In genomic region chr11:65211293-65212105, GRCh38 we compare ENCODE assay signal across 22 cellular contexts. TPM values are rescaled to one million over a fixed set of nuclear protein-coding genes. Genes with fewer than 3 reads are reported as not detected.
DNase-seq lines count a peak whose midpoint lies in the region; ATAC-seq and TF ChIP-seq lines count a peak whose summit lies in the region.
"Had no signal": no experiment of that assay in that cellular context is flagged by ENCODE, and none has a peak within 500 bp of the region (broad histone marks: within the 10 kb centered on the region; RNA-seq: fewer than 3 reads in every experiment).

No MANE protein-coding gene starts in this region.

- H3K36me3 ChIP-seq in breast epithelium = peaks cover 4% of the 10 kb centered on the region

- H3K36me3 Mint-ChIP-seq in MCF 10A (ENCODE audit: insufficient read depth, unreplicated experiment) = peaks cover 43% of the 10 kb centered on the region
- peaks cover 13% of the 10 kb centered on the region for H3K36me3 Mint-ChIP-seq in type B pancreatic cell

- peaks cover 6% of the 10 kb centered on the region for H3K4me1 Mint-ChIP-seq in MCF 10A (ENCODE audit: insufficient read depth, unreplicated experiment)
- peaks cover 8% of the 10 kb centered on the region for H3K4me1 Mint-ChIP-seq in type B pancreatic cell (ENCODE audit: unreplicated experiment)

- CTCF ChIA-PET in MCF 10A (lab: Yijun Ruan, JAX) (interaction anchor here (0.9 to 1.3 kb wide), 3 partner anchors 13 to 18 kb away, joined by 3 to 5 read pairs (median 3); no protein-coding TSS in a partner anchor), RWPE1 (lab: Yijun Ruan, JAX) (interaction anchor here (0.6 to 0.7 kb wide), 2 partner anchors 33 to 199 kb away, joined by 3 to 4 read pairs; no protein-coding TSS in a partner anchor)

- H3K4me3 ChIP-seq in breast epithelium = no peak overlapping the region
- H3K4me3 ChIP-seq: prostate gland, transverse colon had no signal

- POLR2A ChIA-PET in MCF 10A (lab: Yijun Ruan, JAX) (interaction anchor here (0.6 to 0.9 kb wide), 2 partner anchors 9 to 59 kb away, joined by 3 to 4 read pairs; no protein-coding TSS in a partner anchor), RWPE1 (lab: Yijun Ruan, JAX; ENCODE audit: low non-redundant PET) (no interaction called here)

- H3K4me1 ChIP-seq in breast epithelium = no peaks in the 10 kb centered on the region
- H3K4me1 ChIP-seq: prostate gland had no signal

- H3K27ac ChIP-seq in breast epithelium = no peak overlapping the region
- H3K27ac ChIP-seq in RWPE1 = peak overlapping the region; percentile 55
- H3K27ac ChIP-seq: prostate gland, transverse colon had no signal

- peaks cover 8% of the 10 kb centered on the region for H3K9me3 Mint-ChIP-seq in MCF 10A (ENCODE audit: unreplicated experiment)
- H3K9me3 Mint-ChIP-seq in type B pancreatic cell = no peaks in the 10 kb centered on the region
- H3K9me3 Mint-ChIP-seq: T-helper 1 cell treated with Interleukin-12 subunit alpha and Interleukin-12 subunit beta and Interleukin-4 antibody, amounts not matched to agents 30 μg/mL and 1 μg/mL, for 36 hours had no signal

- H3K27me3 Mint-ChIP-seq in MCF 10A (ENCODE audit: insufficient read depth, unreplicated experiment) = no peaks in the 10 kb centered on the region
- H3K27me3 Mint-ChIP-seq in type B pancreatic cell = no peaks in the 10 kb centered on the region
- H3K27me3 Mint-ChIP-seq: naive B cell had no signal

- H3K27me3 ChIP-seq in breast epithelium = no peaks in the 10 kb centered on the region
- H3K27me3 ChIP-seq: transverse colon had no signal

- no peak overlapping the region for H3K4me3 Mint-ChIP-seq in MCF 10A (ENCODE audit: unreplicated experiment)
- H3K4me3 Mint-ChIP-seq in type B pancreatic cell = no peak overlapping the region
- H3K4me3 Mint-ChIP-seq: naive B cell; T-helper 1 cell treated with Interleukin-12 subunit alpha and Interleukin-12 subunit beta and Interleukin-4 antibody, amounts not matched to agents 30 μg/mL and 1 μg/mL, for 36 hours had no signal

- intact Hi-C loops in MCF 10A (cut with micrococcal nuclease) (no loop called here), breast epithelium (cut with DNase I; ENCODE audit: low total_unique reads) (no loop called here)

- TF ChIP-seq CTCF in MCF 10A (IDR thresholded peaks at IDR 0.05; ENCODE audit: unreplicated experiment) (no peak), breast epithelium (IDR thresholded peaks at IDR 0.05) (no peak), RWPE1 (conservative IDR thresholded peaks at IDR 0.05; ENCODE audit: low read depth) (no peak), type B pancreatic cell (conservative IDR thresholded peaks at IDR 0.05) (no peak), GM13976 (IDR thresholded peaks at IDR 0.05; ENCODE audit: borderline replicate concordance, control extremely low read depth, extremely low read depth, insufficient read depth, missing control alignments) (no peak)

- DNase-seq in MCF 10A (ENCODE audit: unreplicated experiment) (no peak), breast epithelium (ENCODE audit: low spot score in 2 of 2) (no peak), RWPE1 (ENCODE audit: low spot score) (no peak), iPS-NIHi7 (ENCODE audit: extremely low spot score) (peak; percentile 20), type B pancreatic cell (ENCODE audit: extremely low spot score, unreplicated experiment) (peak; percentile 68), mesenteric fat pad (ENCODE audit: low spot score) (no peak), GM13976 (ENCODE audit: low spot score) (no peak)
- DNase-seq: activated CD4-positive, CD25-positive, alpha-beta regulatory T cell; activated gamma-delta T cell; amniotic stem cell; DMS53; naive B cell; SIG-M5; stimulated activated naive CD4-positive, alpha-beta T cell; transverse colon had no signal

- TF ChIP-seq POLR2A in breast epithelium (IDR thresholded peaks at IDR 0.05) = no peak

- BruUV-seq in MCF 10A (replicated peaks; lab: Mats Ljungman, UMichigan) = TSS peak; percentile 76

- no peak overlapping the region for H3K27ac Mint-ChIP-seq in MCF 10A (ENCODE audit: low read depth, unreplicated experiment)
- H3K27ac Mint-ChIP-seq in type B pancreatic cell = no peak overlapping the region
- H3K27ac Mint-ChIP-seq: T-helper 1 cell treated with Interleukin-12 subunit alpha and Interleukin-12 subunit beta and Interleukin-4 antibody, amounts not matched to agents 30 μg/mL and 1 μg/mL, for 36 hours had no signal

- H3K9me3 ChIP-seq in breast epithelium = no peaks in the 10 kb centered on the region
- H3K9me3 ChIP-seq: prostate gland, transverse colon had no signal

- in situ Hi-C loops in GM13976 (cut with MboI; ENCODE audit: low sequenced_read_pairs, unreplicated experiment) = no loop called here

- no peak for ATAC-seq in HG03460 (IDR thresholded peaks at IDR 0.05; ENCODE audit: unreplicated experiment)

RNA-seq across cellular contexts. Expression of gene CAPN1, which starts 29.8 kb away (rescaled TPM):
- total RNA-seq in MCF 10A (2022) = 111 and 117 TPM in 2 replicates
- total RNA-seq in breast epithelium = 100 to 1,000 TPM; 112 to 167 (median 140) TPM
- total RNA-seq in type B pancreatic cell (ENCODE audit: low replicate concordance) = 225 and 505 TPM in 2 replicates
- 102 TPM for total RNA-seq in mesenteric fat pad

RNA-seq across cellular contexts. Expression of gene SPDYC, which starts 41.5 kb away (rescaled TPM):
- total RNA-seq in MCF 10A (2022) (not detected in 2 replicates), breast epithelium (not detected), type B pancreatic cell (ENCODE audit: low replicate concordance) (not detected in 2 replicates), mesenteric fat pad (not detected)
- total RNA-seq: cerebellum, HT-29, lower leg skin, M059J, prostate gland, transverse colon had no signal

RNA-seq across cellular contexts. Expression of gene POLA2, which starts 50.3 kb away (rescaled TPM):
- total RNA-seq in MCF 10A (2022) = 8.8 and 10.3 TPM in 2 replicates
- 10 to 100 TPM in 2 of 3 donors, 1 to 10 TPM in 1; 6.4 to 17.9 (median 13.8) TPM for total RNA-seq in breast epithelium
- total RNA-seq in type B pancreatic cell (ENCODE audit: low replicate concordance) = 18.4 and 32.4 TPM in 2 replicates
- total RNA-seq in mesenteric fat pad = 5.9 TPM

Comparison
In these comparisons a context has a peak if more than half of its experiments do, and no peak if none do; other contexts are left out.
1. DNase-seq: peak in iPS-NIHi7 (single experiment) and type B pancreatic cell (single experiment); none in MCF 10A (single experiment), breast epithelium (0 of 2), RWPE1 (single experiment), mesenteric fat pad (single experiment) and GM13976 (single experiment).